Comparison of ENCODE assay signal across 22 cellular contexts in the genomic region with DNA sequence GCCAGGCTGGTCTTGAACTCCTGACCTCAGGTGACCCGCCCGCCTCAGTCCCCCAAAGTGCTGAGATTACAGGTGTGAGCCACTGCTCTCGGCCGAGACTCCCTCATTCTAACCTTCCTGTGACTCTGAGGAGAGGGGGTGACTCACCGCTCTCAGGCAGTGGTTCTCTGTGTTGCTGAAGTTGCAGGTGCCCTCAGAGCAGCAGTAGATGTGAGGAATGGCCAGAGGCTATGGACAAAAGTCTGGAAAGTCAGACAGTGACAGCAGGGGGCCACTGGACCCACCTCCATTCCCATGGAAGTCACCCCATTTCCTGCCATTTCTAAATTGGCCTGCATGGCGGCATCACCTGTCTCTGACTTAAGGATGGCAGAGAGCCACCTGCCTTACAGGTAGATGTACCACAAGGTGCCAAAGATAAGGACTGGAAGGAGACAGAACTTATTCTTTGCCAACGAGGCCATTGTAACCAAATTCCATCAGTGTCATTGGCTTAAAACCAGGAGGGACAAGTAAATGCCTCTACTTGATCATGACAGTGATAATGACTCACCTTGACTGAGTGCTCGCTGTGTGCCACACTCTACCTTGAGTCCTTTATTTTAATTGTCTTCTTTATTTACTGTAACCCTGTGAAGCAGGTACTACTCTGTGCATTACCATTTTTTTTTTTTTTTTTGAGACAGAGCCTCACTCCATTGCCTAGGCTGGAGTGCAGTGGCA. TPM values are rescaled to one million over a fixed set of nuclear protein-coding genes. Genes with fewer than 3 reads are reported as not detected.
DNase-seq lines count a peak whose midpoint lies in the region; ATAC-seq, FAIRE-seq and TF ChIP-seq lines count a peak whose summit lies in the region.
"Had no signal": no experiment of that assay in that cellular context is flagged by ENCODE, and none has a peak within 500 bp of the region (broad histone marks: within the 10 kb centered on the region; RNA-seq: fewer than 3 reads in every experiment).

No MANE protein-coding gene starts in this region.

- POLR2A ChIA-PET in HepG2 (lab: Yijun Ruan, JAX), result interaction anchor here (0.7 kb wide), 1 partner anchor 37 kb away, joined by 3 read pairs; no protein-coding TSS in a partner anchor

- no peak overlapping the region for H4K12ac ChIP-seq in trophoblast cell (ENCODE audit: low read depth, low read length)

- DNase-seq in HepG2 (ENCODE audit: low spot score), result no peak
- DNase-seq in right lobe of liver, result no peak
- DNase-seq in RPMI8226, result peak; percentile 46
- peak; percentile 64 to 69 for DNase-seq in trophoblast cell
- no peak for DNase-seq in NCI-H2171 (lab: John Stamatoyannopoulos, UW)
- no peak for DNase-seq in effector CD8-positive, alpha-beta T cell (lab: John Stamatoyannopoulos, UW)
- DNase-seq: DND-41, H7, MM.1S, NCI-H1092, NCI-H1436, NCI-H2029, NCI-H226, NCI-H510A treated with DMSO at 0.1 percent for 48 hours, NCI-H774, SHP77, SW 1271 had no signal

- no TSS peak for BruUV-seq in HepG2 (replicated peaks; lab: Mats Ljungman, UMichigan)

- H3K4ac ChIP-seq in trophoblast cell (ENCODE audit: low read depth, low read length), result no peak overlapping the region

- no peak overlapping the region for H4K91ac ChIP-seq in trophoblast cell (ENCODE audit: low read depth, low read length)

- H3K23ac ChIP-seq in trophoblast cell (ENCODE audit: low read length), result no peak overlapping the region

- H3K36me3 ChIP-seq in HepG2 (replicated peaks in 1 of 2; ENCODE audit: control insufficient read depth in 1 of 2, insufficient read depth in 2 of 2, low read length in 2 of 2), result no peaks in the 10 kb centered on the region
- no peaks in the 10 kb centered on the region for H3K36me3 ChIP-seq in right lobe of liver
- H3K36me3 ChIP-seq in trophoblast cell (ENCODE audit: control insufficient read depth in 1 of 2, insufficient read depth in 2 of 2, low read length in 2 of 2), result no peaks in the 10 kb centered on the region

- TF ChIP-seq RAD21 in HepG2 (CRISPR knock-in tag; IDR thresholded peaks at IDR 0.05), result no peak

- H3K27me3 ChIP-seq in HepG2 (ENCODE audit: control insufficient read depth in 1 of 2, insufficient read depth in 2 of 2, low read length in 2 of 2) (no peaks in the 10 kb centered on the region; a peak in 1 of 5 replicates), right lobe of liver (no peaks in the 10 kb centered on the region), trophoblast cell (ENCODE audit: insufficient read depth, low read length) (no peaks in the 10 kb centered on the region)

- no peak overlapping the region for H3K18ac ChIP-seq in trophoblast cell (ENCODE audit: low read length)

- H3K4me2 ChIP-seq in HepG2 (ENCODE audit: low read depth, low read length) (no peak overlapping the region), trophoblast cell (ENCODE audit: low read length) (no peak overlapping the region)
- H3K4me2 ChIP-seq: A549 had no signal

- H3K79me1 ChIP-seq in trophoblast cell (ENCODE audit: low read length), result no peaks in the 10 kb centered on the region

- peak; percentile 17; the same call in 2 of the 3 replicates for ATAC-seq in HepG2
- no peak for ATAC-seq in right lobe of liver
- ATAC-seq in esophagus mucosa, result peak; percentile 88
- ATAC-seq in GM18858 (IDR thresholded peaks at IDR 0.05; ENCODE audit: unreplicated experiment), result no peak
- ATAC-seq: GM12878 had no signal

- TF ChIP-seq POLR2A in HepG2 (IDR thresholded peaks at IDR 0.05; ENCODE audit: insufficient read depth in 1 of 2, low read depth in 2 of 2, low read length in 2 of 2) (no peak), right lobe of liver (IDR thresholded peaks at IDR 0.05) (no peak)

- H2BK120ac ChIP-seq in trophoblast cell (ENCODE audit: insufficient read depth, low read length, poor library complexity), result no peak overlapping the region

- H2AFZ ChIP-seq in HepG2 (ENCODE audit: low read length) (no peak overlapping the region), trophoblast cell (ENCODE audit: insufficient read depth, low read length, poor library complexity) (no peak overlapping the region)

- intact Hi-C loops in HepG2 (cut with micrococcal nuclease; ENCODE audit: unreplicated experiment) (no loop called here), right lobe of liver (cut with DNase I) (no loop called here)

- FAIRE-seq in HepG2 (lab: Jason Lieb, UNC), result no peak
- FAIRE-seq: A549, GM12878 had no signal

- H3K9ac ChIP-seq in HepG2 (ENCODE audit: insufficient read depth, low read depth, low read length) (no peak overlapping the region), trophoblast cell (ENCODE audit: low read length) (no peak overlapping the region)

- 33% methylated on average over 7 of the region's 8 CpGs for WGBS in HepG2 (ENCODE audit: low lambda C conversion rate)
- 83% methylated on average over 6 of the region's 8 CpGs for WGBS in right lobe of liver (ENCODE audit: insufficient coverage, low coverage, low lambda C conversion rate, missing lambda C conversion rate)
- no CpG with 5 or more reads among the region's 8 CpGs for WGBS in trophoblast cell (ENCODE audit: extremely low coverage, insufficient coverage, insufficient read length)

- H3K4me1 ChIP-seq in HepG2 (ENCODE audit: insufficient read depth, low read length), result peaks cover 21% of the 10 kb centered on the region
- H3K4me1 ChIP-seq in right lobe of liver, result no peaks in the 10 kb centered on the region
- no peaks in the 10 kb centered on the region for H3K4me1 ChIP-seq in trophoblast cell (ENCODE audit: control insufficient read depth in 1 of 2, insufficient read depth in 2 of 2, low read length in 2 of 2)
- H3K4me1 ChIP-seq: A549 had no signal

- in situ Hi-C loops in HepG2 (cut with HindIII; ENCODE audit: extremely low pct_ligation_motif_present, low pct_unique_long_range_greater_than_20kb), result no loop called here

- TF ChIP-seq CTCF in HepG2 (CRISPR knock-in tag; IDR thresholded peaks at IDR 0.05) (no peak), right lobe of liver (IDR thresholded peaks at IDR 0.05) (no peak)

- CTCF ChIA-PET in HepG2 (lab: Yijun Ruan, JAX; ENCODE audit: low intra/inter-chr PET ratio, low total read pairs), result no interaction called here

- H3K27ac ChIP-seq in HepG2 (ENCODE audit: extremely low read length, insufficient read depth, low read length) (no peak overlapping the region), right lobe of liver (no peak overlapping the region), trophoblast cell (ENCODE audit: low read depth, low read length) (no peak overlapping the region)
- H3K27ac ChIP-seq: A549, SK-N-MC had no signal

- H4K8ac ChIP-seq in trophoblast cell (ENCODE audit: low read depth, low read length), result no peak overlapping the region

- no peak overlapping the region for H2BK12ac ChIP-seq in trophoblast cell (ENCODE audit: low read length)

- H3K4me3 ChIP-seq in HepG2 (replicated peaks in 1 of 3; ENCODE audit: insufficient read depth in 1 of 3, low read depth in 2 of 3, low read length in 3 of 3), result no peak overlapping the region
- H3K4me3 ChIP-seq in right lobe of liver, result no peak overlapping the region
- no peak overlapping the region for H3K4me3 ChIP-seq in trophoblast cell (ENCODE audit: low read depth, low read length)
- H3K4me3 ChIP-seq: A549, GM12878, SK-N-MC had no signal

- H2BK5ac ChIP-seq in trophoblast cell (ENCODE audit: low read depth, low read length, poor library complexity), result no peak overlapping the region

- no peaks in the 10 kb centered on the region for H4K20me1 ChIP-seq in HepG2 (ENCODE audit: insufficient read depth, low read length)

- H3K14ac ChIP-seq in trophoblast cell (ENCODE audit: low read length), result no peak overlapping the region

- H3K9me3 ChIP-seq in HepG2 (ENCODE audit: low read length) (no peaks in the 10 kb centered on the region), right lobe of liver (no peaks in the 10 kb centered on the region), trophoblast cell (ENCODE audit: insufficient read depth, low read depth, low read length) (no peaks in the 10 kb centered on the region)
- H3K9me3 ChIP-seq: A549 had no signal

- H3K79me2 ChIP-seq in HepG2 (ENCODE audit: insufficient read depth, low read length), result no peaks in the 10 kb centered on the region
- no peaks in the 10 kb centered on the region for H3K79me2 ChIP-seq in trophoblast cell (ENCODE audit: control insufficient read depth, insufficient read depth, low read length, poor library complexity)

- TF ChIP-seq EP300 in HepG2 (IDR thresholded peaks at IDR 0.05; ENCODE audit: low read depth in 2 of 2, low read length in 2 of 2) (no peak), HepG2 (CRISPR knock-in tag; IDR thresholded peaks at IDR 0.05; ENCODE audit: borderline replicate concordance) (no peak)

- no peak overlapping the region for H2AK5ac ChIP-seq in trophoblast cell (ENCODE audit: low read length)

RNA-seq across cellular contexts. Expression of a gene that starts 15.3 kb away (rescaled TPM):
- total RNA-seq in HepG2 (2016; rRNA removed; fragmentation: Illumina TruSeq; extraction: Trizol) (188 and 399 TPM in 2 replicates), right lobe of liver (10 to 100 TPM; 53.8 to 74.9 (median 65.5) TPM), esophagus mucosa (196 TPM)
- 51.8 and 55.4 TPM in 2 replicates for total RNA-seq in HepG2 (2016; cell fraction: cytosol; rRNA removed; fragmentation: Illumina TruSeq; extraction: Trizol; ENCODE audit: low read depth)
- 188 and 419 TPM in 2 replicates for total RNA-seq in HepG2 (2016; cell fraction: insoluble cytoplasmic fraction; rRNA removed; fragmentation: Illumina TruSeq; extraction: Trizol)
- 139 and 146 TPM in 2 replicates for total RNA-seq in HepG2 (2016; cell fraction: membrane; rRNA removed; fragmentation: Illumina TruSeq; extraction: Trizol)
- total RNA-seq in HepG2 (2016; cell fraction: nucleus; rRNA removed; fragmentation: Illumina TruSeq; extraction: Trizol), result 205 and 251 TPM in 2 replicates
- polyA plus RNA-seq in HepG2 (2011; rRNA removed), result 232 and 248 TPM in 2 replicates
- polyA plus RNA-seq in HepG2 (2011; cell fraction: cytosol; rRNA removed), result 187 and 226 TPM in 2 replicates
- 193 and 225 TPM in 2 replicates for polyA plus RNA-seq in HepG2 (2011; cell fraction: nucleus; rRNA removed)
- 169 and 183 TPM in 2 replicates for polyA plus RNA-seq in HepG2 (2012)
- polyA plus RNA-seq in HepG2 (2016; cell fraction: cytosol; fragmentation: Illumina TruSeq; extraction: Trizol; ENCODE audit: low read depth), result 35.0 and 38.2 TPM in 2 replicates
- polyA plus RNA-seq in HepG2 (2016; cell fraction: insoluble cytoplasmic fraction; fragmentation: Illumina TruSeq; extraction: Trizol; ENCODE audit: low read depth), result 373 and 400 TPM in 2 replicates
- 61.4 and 81.8 TPM in 2 replicates for polyA plus RNA-seq in HepG2 (2016; cell fraction: membrane; fragmentation: Illumina TruSeq; extraction: Trizol; ENCODE audit: low read depth)
- 268 and 286 TPM in 2 replicates for polyA plus RNA-seq in HepG2 (2016; cell fraction: nucleus; fragmentation: Illumina TruSeq; extraction: Trizol; ENCODE audit: insufficient read depth, low read depth)
- 953 and 1,029 TPM in 2 replicates for polyA minus RNA-seq in HepG2 (2011; rRNA and poly(A)+ RNA removed; ENCODE audit: low replicate concordance)
- 281 and 285 TPM in 2 replicates for polyA minus RNA-seq in HepG2 (2011; cell fraction: cytosol; rRNA and poly(A)+ RNA removed)
- polyA minus RNA-seq in HepG2 (2011; cell fraction: nucleus; rRNA and poly(A)+ RNA removed), result 378 and 429 TPM in 2 replicates
- 104 and 110 TPM in 2 replicates for polyA plus RNA-seq in trophoblast cell (2013)

RNA-seq across cellular contexts. Expression of a gene that starts 39.6 kb away (rescaled TPM):
- 6.2 and 14.1 TPM in 2 replicates for total RNA-seq in HepG2 (2016; rRNA removed; fragmentation: Illumina TruSeq; extraction: Trizol)
- 4.6 and 5.0 TPM in 2 replicates for total RNA-seq in HepG2 (2016; cell fraction: cytosol; rRNA removed; fragmentation: Illumina TruSeq; extraction: Trizol; ENCODE audit: low read depth)
- 5.2 and 14.1 TPM in 2 replicates for total RNA-seq in HepG2 (2016; cell fraction: insoluble cytoplasmic fraction; rRNA removed; fragmentation: Illumina TruSeq; extraction: Trizol)
- total RNA-seq in HepG2 (2016; cell fraction: membrane; rRNA removed; fragmentation: Illumina TruSeq; extraction: Trizol), result 5.8 and 6.5 TPM in 2 replicates
- total RNA-seq in HepG2 (2016; cell fraction: nucleus; rRNA removed; fragmentation: Illumina TruSeq; extraction: Trizol), result 27.7 and 28.1 TPM in 2 replicates
- polyA plus RNA-seq in HepG2 (2011; rRNA removed), result 13.2 and 17.0 TPM in 2 replicates
- 9.7 and 10.5 TPM in 2 replicates for polyA plus RNA-seq in HepG2 (2011; cell fraction: cytosol; rRNA removed)
- 26.4 and 29.4 TPM in 2 replicates for polyA plus RNA-seq in HepG2 (2011; cell fraction: nucleus; rRNA removed)
- polyA plus RNA-seq in HepG2 (2012), result 7.1 and 10.6 TPM in 2 replicates
- 1.0 and 1.3 TPM in 2 replicates for polyA plus RNA-seq in HepG2 (2016; cell fraction: cytosol; fragmentation: Illumina TruSeq; extraction: Trizol; ENCODE audit: low read depth)
- polyA plus RNA-seq in HepG2 (2016; cell fraction: insoluble cytoplasmic fraction; fragmentation: Illumina TruSeq; extraction: Trizol; ENCODE audit: low read depth), result 5.1 and 5.6 TPM in 2 replicates
- 2.3 and 3.2 TPM in 2 replicates for polyA plus RNA-seq in HepG2 (2016; cell fraction: membrane; fragmentation: Illumina TruSeq; extraction: Trizol; ENCODE audit: low read depth)
- polyA plus RNA-seq in HepG2 (2016; cell fraction: nucleus; fragmentation: Illumina TruSeq; extraction: Trizol; ENCODE audit: insufficient read depth, low read depth), result 32.4 and 36.5 TPM in 2 replicates
- 42.7 and 51.0 TPM in 2 replicates for polyA minus RNA-seq in HepG2 (2011; rRNA and poly(A)+ RNA removed; ENCODE audit: low replicate concordance)
- 8.7 and 12.4 TPM in 2 replicates for polyA minus RNA-seq in HepG2 (2011; cell fraction: cytosol; rRNA and poly(A)+ RNA removed)
- polyA minus RNA-seq in HepG2 (2011; cell fraction: nucleus; rRNA and poly(A)+ RNA removed), result 30.5 and 35.6 TPM in 2 replicates
- total RNA-seq in right lobe of liver, result 10 to 100 TPM; 11.4 to 23.8 (median 14.3) TPM
- total RNA-seq in esophagus mucosa, result 7.5 TPM
- polyA plus RNA-seq in trophoblast cell (2013), result 18.8 and 19.7 TPM in 2 replicates

Comparison
In these comparisons a context has a peak if more than half of its experiments do, and no peak if none do; other contexts are left out.
1. ATAC-seq: peak in HepG2 (single experiment) and esophagus mucosa (single experiment); none in right lobe of liver (0 of 4) and GM18858 (single experiment).
2. DNase-seq: peak in RPMI8226 (single experiment) and trophoblast cell (2 of 2); none in HepG2 (single experiment), right lobe of liver (0 of 3), NCI-H2171 (single experiment) and effector CD8-positive, alpha-beta T cell (single experiment).